In genomic region chr11:107848345-107848744, GRCh38 we compare ENCODE assay signal across 17 cellular contexts.
"Had no signal": no experiment of that assay in that cellular context is flagged by ENCODE, and none has a peak within 500 bp of the region (broad histone marks: within the 10 kb centered on the region; RNA-seq: fewer than 3 reads in every experiment).

No MANE protein-coding gene starts in this region.

- H3K9me3 Mint-ChIP-seq: activated CD4-positive, alpha-beta memory T cell treated with anti-CD3 and anti-CD28 coated beads, Interleukin-2, amount 10 ng/mL, durations not matched to agents 7 days and 5 days; activated T-cell treated with anti-CD3 and anti-CD28 coated beads, Interleukin-2, amount 50 U/mL, for 24 hours; nephron progenitor cell; stimulated activated naive CD8-positive, alpha-beta T cell treated with anti-CD3 and anti-CD28 coated beads, Interleukin-15, Interleukin-2, amounts not matched to agents 100 ng/mL and 50 ng/mL, for 24 hours had no signal

- H3K27ac Mint-ChIP-seq: activated CD4-positive, alpha-beta memory T cell treated with anti-CD3 and anti-CD28 coated beads, Interleukin-2, amount 10 ng/mL, durations not matched to agents 7 days and 5 days; nephron progenitor cell had no signal

- H3K4me3 Mint-ChIP-seq: activated CD4-positive, alpha-beta memory T cell treated with anti-CD3 and anti-CD28 coated beads, Interleukin-2, amount 10 ng/mL, durations not matched to agents 7 days and 5 days; activated T-cell treated with anti-CD3 and anti-CD28 coated beads, Interleukin-2, amount 50 U/mL, for 24 hours; nephron progenitor cell; stimulated activated naive CD8-positive, alpha-beta T cell treated with anti-CD3 and anti-CD28 coated beads, Interleukin-15, Interleukin-2, amounts not matched to agents 100 ng/mL and 50 ng/mL, for 24 hours had no signal

- H3K4me1 Mint-ChIP-seq: nephron progenitor cell had no signal

- DNase-seq: activated CD4-positive, alpha-beta memory T cell treated with anti-CD3 and anti-CD28 coated beads, Interleukin-2, amount 10 ng/mL, durations not matched to agents 7 days and 5 days; activated CD4-positive, alpha-beta T cell treated with anti-CD3 and anti-CD28 coated beads for 48 hours; activated CD4-positive, CD25-positive, alpha-beta regulatory T cell; activated effector memory CD4-positive, alpha-beta T cell treated with anti-CD3 and anti-CD28 coated beads, Interleukin-2, amount 50 U/mL, for 16 hours; activated naive CD4-positive, alpha-beta T cell treated with anti-CD3 and anti-CD28 coated beads, Interleukin-2, amount 50 U/mL, for 16 hours; activated T-cell treated with anti-CD3 and anti-CD28 coated beads, Interleukin-2, amount 50 U/mL, for 24 hours; cortex of kidney; gastrocnemius medialis; nephron progenitor cell; occipital lobe; transverse colon had no signal

- H3K4me1 ChIP-seq: ascending aorta, gastrocnemius medialis, vagina had no signal

- H3K9me3 ChIP-seq: ascending aorta, gastrocnemius medialis, suprapubic skin, transverse colon, vagina had no signal

- H3K27me3 Mint-ChIP-seq: activated CD4-positive, alpha-beta memory T cell treated with anti-CD3 and anti-CD28 coated beads, Interleukin-2, amount 10 ng/mL, durations not matched to agents 7 days and 5 days; activated T-cell treated with anti-CD3 and anti-CD28 coated beads, Interleukin-2, amount 50 U/mL, for 24 hours; progenitor cell of endocrine pancreas; stimulated activated naive CD8-positive, alpha-beta T cell treated with anti-CD3 and anti-CD28 coated beads, Interleukin-15, Interleukin-2, amounts not matched to agents 100 ng/mL and 50 ng/mL, for 24 hours had no signal

- H3K27me3 ChIP-seq: ascending aorta, gastrocnemius medialis, suprapubic skin, transverse colon, vagina had no signal

- H3K27ac ChIP-seq: ascending aorta, gastrocnemius medialis, suprapubic skin, transverse colon, vagina had no signal

- ATAC-seq: gastrocnemius medialis had no signal

- H3K4me3 ChIP-seq: ascending aorta, gastrocnemius medialis, lung, suprapubic skin, transverse colon, vagina had no signal

- H3K36me3 ChIP-seq: ascending aorta, gastrocnemius medialis, suprapubic skin, transverse colon, vagina had no signal
